11 cellular contexts compared by ENCODE assay signal in genomic region chr15:67622110-67622509, GRCh38.
"Had no signal": no experiment of that assay in that cellular context is flagged by ENCODE, and none has a peak within 500 bp of the region (broad histone marks: within the 10 kb centered on the region; RNA-seq: fewer than 3 reads in every experiment).

No MANE protein-coding gene starts in this region.

- H3K36me3 ChIP-seq: HAP-1 had no signal

- H3K27ac Mint-ChIP-seq: GM23338, H9, HFFc6 had no signal

- H3K9ac ChIP-seq: GM23248 had no signal

- H3K4me3 ChIP-seq: GM23248, GM23338, HAP-1 had no signal

- H3K27ac ChIP-seq: GM23248 had no signal

- FAIRE-seq: H1, H54 had no signal

- H3K9me3 ChIP-seq: HAP-1 had no signal

- DNase-seq: GM23248, GOT3, H7, H9, HCEC 1CT, HFFc6 had no signal

- H2AFZ ChIP-seq: GM23248, GM23338 had no signal

- H3K4me2 ChIP-seq: GM23338 had no signal

- H3K4me3 Mint-ChIP-seq: GM23338, H9, HFFc6 had no signal

- H3K4me1 Mint-ChIP-seq: GM23338, H9 had no signal

- H3K9me3 Mint-ChIP-seq: GM23338, H9, HFFc6 had no signal

- ATAC-seq: GM23338, HCT116 had no signal
